In genomic region chr19:49846408-49846807, GRCh38 we compare ENCODE assay signal across 25 cellular contexts.
"Had no signal": no experiment of that assay in that cellular context is flagged by ENCODE, and none has a peak within 500 bp of the region (broad histone marks: within the 10 kb centered on the region; RNA-seq: fewer than 3 reads in every experiment).

No MANE protein-coding gene starts in this region.

- H3K27ac ChIP-seq: brain microvascular endothelial cell, cardiac muscle cell, Peyer's patch, RWPE1, SJCRH30 had no signal

- H3K4me1 ChIP-seq: SJCRH30 had no signal

- H3K27ac Mint-ChIP-seq: activated CD4-positive, alpha-beta memory T cell treated with anti-CD3 and anti-CD28 coated beads for 36 hours; activated CD4-positive, alpha-beta T cell treated with anti-CD3 and anti-CD28 coated beads, Interleukin-2, amount 10 ng/mL, durations not matched to agents 7 days and 5 days; activated naive CD8-positive, alpha-beta T cell treated with anti-CD3 and anti-CD28 coated beads, Interleukin-2, amount 50 U/mL, for 24 hours; T-helper 1 cell treated with Interleukin-12 subunit alpha and Interleukin-12 subunit beta and Interleukin-4 antibody, amounts not matched to agents 30 μg/mL and 1 μg/mL, for 36 hours had no signal

- H3K27me3 ChIP-seq: brain microvascular endothelial cell, cardiac muscle cell, Peyer's patch, SJCRH30 had no signal

- H3K27me3 Mint-ChIP-seq: activated CD4-positive, alpha-beta memory T cell treated with anti-CD3 and anti-CD28 coated beads for 36 hours; activated naive CD8-positive, alpha-beta T cell treated with anti-CD3 and anti-CD28 coated beads, Interleukin-2, amount 50 U/mL, for 24 hours had no signal

- H3K4me3 ChIP-seq: cardiac muscle cell, Peyer's patch, SJCRH30 had no signal

- H3K9me3 ChIP-seq: Peyer's patch, SJCRH30 had no signal

- H3K4me3 Mint-ChIP-seq: activated CD4-positive, alpha-beta memory T cell treated with anti-CD3 and anti-CD28 coated beads for 36 hours; activated CD4-positive, alpha-beta T cell treated with anti-CD3 and anti-CD28 coated beads, Interleukin-2, amount 10 ng/mL, durations not matched to agents 7 days and 5 days; activated naive CD8-positive, alpha-beta T cell treated with anti-CD3 and anti-CD28 coated beads, Interleukin-2, amount 50 U/mL, for 24 hours; activated T-cell treated with anti-CD3 and anti-CD28 coated beads, Interleukin-2, amount 50 U/mL, for 4 hours; T-helper 1 cell treated with Interleukin-12 subunit alpha and Interleukin-12 subunit beta and Interleukin-4 antibody, amounts not matched to agents 30 μg/mL and 1 μg/mL, for 36 hours had no signal

- H3K36me3 ChIP-seq: brain microvascular endothelial cell, cardiac muscle cell, Peyer's patch had no signal

- ATAC-seq: activated naive CD4-positive, alpha-beta T cell treated with anti-CD3 and anti-CD28 coated beads, Interleukin-2, amount 50 U/mL, for 72 hours; activated naive CD8-positive, alpha-beta T cell treated with anti-CD3 and anti-CD28 coated beads, Interleukin-2, amount 50 U/mL, for 24 hours; activated T-cell treated with anti-CD3 and anti-CD28 coated beads, Interleukin-2, amount 50 U/mL, for 4 hours had no signal

- DNase-seq: activated CD4-positive, alpha-beta memory T cell treated with anti-CD3 and anti-CD28 coated beads for 36 hours; activated CD4-positive, alpha-beta T cell treated with anti-CD3 and anti-CD28 coated beads for 1 hour; activated CD4-positive, alpha-beta T cell treated with anti-CD3 and anti-CD28 coated beads, Interleukin-2, amount 10 ng/mL, durations not matched to agents 7 days and 5 days; activated CD8-positive, alpha-beta memory T cell treated with anti-CD3 and anti-CD28 coated beads for 24 hours; activated effector memory CD4-positive, alpha-beta T cell treated with anti-CD3 and anti-CD28 coated beads, Interleukin-2, amount 50 U/mL, for 16 hours; activated naive CD4-positive, alpha-beta T cell treated with Interleukin-2 at 50 U/mL for 16 hours; activated naive CD8-positive, alpha-beta T cell treated with anti-CD3 and anti-CD28 coated beads, Interleukin-2, amount 50 U/mL, for 24 hours; activated T-cell treated with anti-CD3 and anti-CD28 coated beads, Interleukin-2, amount 50 U/mL, for 4 hours; amygdala; brain microvascular endothelial cell; Kasumi-1; NCI-H1105 treated with DMSO at 0.1 percent for 48 hours; NCI-H1436 treated with DMSO at 0.1 percent for 48 hours; NCI-H187; NCI-H2081; NCI-H510A treated with DMSO at 0.1 percent for 48 hours; NCI-H69; NK-92 treated with Interleukin-12 subunit alpha and Interleukin-12 subunit beta, amount 100 ng/mL, for 24 hours; Peyer's patch; Right ventricle myocardium superior; SJCRH30 had no signal
